ENCODE assay signal across 18 cellular contexts in genomic region chr11:9827700-9828099, GRCh38.
DNase-seq lines count a peak whose midpoint lies in the region; ATAC-seq, FAIRE-seq and TF ChIP-seq lines count a peak whose summit lies in the region.
"Had no signal": no experiment of that assay in that cellular context is flagged by ENCODE, and none has a peak within 500 bp of the region (broad histone marks: within the 10 kb centered on the region; RNA-seq: fewer than 3 reads in every experiment).

No MANE protein-coding gene starts in this region.

- ATAC-seq in HepG2 (no peak), right lobe of liver (no peak), Panc1 (no peak), K562 (no peak), HG03521 (IDR thresholded peaks at IDR 0.05; ENCODE audit: unreplicated experiment) (no peak)

- H3K4me1 Mint-ChIP-seq in osteocyte (ENCODE audit: unreplicated experiment): peaks cover 35% of the 10 kb centered on the region
- H3K4me1 Mint-ChIP-seq: B cell had no signal

- H4K20me1 ChIP-seq in HepG2 (ENCODE audit: insufficient read depth, low read length) (no peaks in the 10 kb centered on the region), K562 (replicated peaks; ENCODE audit: control insufficient read depth, insufficient read depth, low read length) (no peaks in the 10 kb centered on the region)

- H3K27ac ChIP-seq in HepG2 (ENCODE audit: extremely low read length, insufficient read depth, low read length): no peak overlapping the region
- no peak overlapping the region for H3K27ac ChIP-seq in right lobe of liver
- H3K27ac ChIP-seq in Panc1 (ENCODE audit: low read length): peak overlapping the region; percentile 79
- no peak overlapping the region for H3K27ac ChIP-seq in K562 (ENCODE audit: extremely low read depth, low read depth, low read length)

- in situ Hi-C loops in HepG2 (cut with HindIII; ENCODE audit: extremely low pct_ligation_motif_present, low pct_unique_long_range_greater_than_20kb): no loop called here
- in situ Hi-C loops in Panc1 (cut with HindIII; ENCODE audit: low pct_unique_long_range_greater_than_20kb, low sequenced_read_pairs): no loop called here
- in situ Hi-C loops in K562 (cut with MboI): no loop called here

- TF ChIP-seq CTCF in HepG2 (CRISPR knock-in tag; IDR thresholded peaks at IDR 0.05): no peak
- no peak for TF ChIP-seq CTCF in right lobe of liver (IDR thresholded peaks at IDR 0.05)
- TF ChIP-seq CTCF in Panc1 (IDR thresholded peaks at IDR 0.05): no peak
- no peak for TF ChIP-seq CTCF in K562 (IDR thresholded peaks at IDR 0.05 in 2 of 3, conservative IDR thresholded peaks at IDR 0.05 in 1 of 3; ENCODE audit: insufficient read depth in 2 of 3, low read depth in 1 of 3, low read length in 3 of 3)
- no peak for TF ChIP-seq CTCF in osteocyte (IDR thresholded peaks at IDR 0.05)

- TF ChIP-seq EP300 in HepG2 (IDR thresholded peaks at IDR 0.05; ENCODE audit: low read depth in 2 of 2, low read length in 2 of 2): no peak
- no peak for TF ChIP-seq EP300 in HepG2 (CRISPR knock-in tag; IDR thresholded peaks at IDR 0.05; ENCODE audit: borderline replicate concordance)
- no peak for TF ChIP-seq EP300 in K562 (IDR thresholded peaks at IDR 0.05; ENCODE audit: low read length)

- H3K4me1 ChIP-seq in HepG2 (ENCODE audit: insufficient read depth, low read length): peaks cover 9% of the 10 kb centered on the region
- no peaks in the 10 kb centered on the region for H3K4me1 ChIP-seq in right lobe of liver
- H3K4me1 ChIP-seq in Panc1 (ENCODE audit: control insufficient read depth, insufficient read depth, low read length): peaks cover 27% of the 10 kb centered on the region
- no peaks in the 10 kb centered on the region for H3K4me1 ChIP-seq in K562 (replicated peaks in 1 of 2; ENCODE audit: control insufficient read depth in 2 of 2, insufficient read depth in 2 of 2, low read length in 2 of 2)

- no peaks in the 10 kb centered on the region for H3K9me1 ChIP-seq in K562 (ENCODE audit: control insufficient read depth, insufficient read depth, low read length)

- H3K9me3 Mint-ChIP-seq in osteocyte (ENCODE audit: unreplicated experiment): no peaks in the 10 kb centered on the region
- H3K9me3 Mint-ChIP-seq: CD4-positive, alpha-beta T cell had no signal

- H3K9me3 ChIP-seq in HepG2 (ENCODE audit: low read length) (no peaks in the 10 kb centered on the region), right lobe of liver (no peaks in the 10 kb centered on the region), Panc1 (ENCODE audit: control insufficient read depth, insufficient read depth, low read depth, low read length) (no peaks in the 10 kb centered on the region), K562 (replicated peaks; ENCODE audit: control insufficient read depth, insufficient read depth, low read depth, low read length) (no peaks in the 10 kb centered on the region)
- H3K9me3 ChIP-seq: HAP-1 had no signal

- no peak overlapping the region for H2AFZ ChIP-seq in HepG2 (ENCODE audit: low read length)
- no peak overlapping the region for H2AFZ ChIP-seq in K562 (ENCODE audit: low read depth, low read length)

- TF ChIP-seq POLR2A in HepG2 (IDR thresholded peaks at IDR 0.05; ENCODE audit: insufficient read depth in 1 of 2, low read depth in 2 of 2, low read length in 2 of 2) (no peak), right lobe of liver (IDR thresholded peaks at IDR 0.05) (no peak), K562 (conservative IDR thresholded peaks at IDR 0.05) (no peak), H54 (IDR thresholded peaks at IDR 0.05; ENCODE audit: low read depth, low read length) (no peak)

- POLR2A ChIA-PET in HepG2 (lab: Yijun Ruan, JAX) (no interaction called here), Panc1 (lab: Charles Lee) (interaction anchor here (0.6 to 0.7 kb wide), 2 partner anchors 14 to 215 kb away, joined by 3 to 4 read pairs; no protein-coding TSS in a partner anchor), K562 (lab: Yijun Ruan, JAX) (interaction anchor here (1.9 kb wide), 1 partner anchor 16 kb away, joined by 6 read pairs; no protein-coding TSS in a partner anchor)

- H3K36me3 ChIP-seq in HepG2 (replicated peaks in 1 of 2; ENCODE audit: control insufficient read depth in 1 of 2, insufficient read depth in 2 of 2, low read length in 2 of 2): no peaks in the 10 kb centered on the region
- H3K36me3 ChIP-seq in right lobe of liver: no peaks in the 10 kb centered on the region
- no peaks in the 10 kb centered on the region for H3K36me3 ChIP-seq in Panc1 (ENCODE audit: control insufficient read depth, insufficient read depth, low read length)
- no peaks in the 10 kb centered on the region for H3K36me3 ChIP-seq in K562 (ENCODE audit: control insufficient read depth, insufficient read depth, low read length)
- H3K36me3 ChIP-seq: HAP-1 had no signal

- H3K9ac ChIP-seq in HepG2 (ENCODE audit: insufficient read depth, low read depth, low read length): no peak overlapping the region
- no peak overlapping the region for H3K9ac ChIP-seq in K562 (ENCODE audit: insufficient read depth in 1 of 2, low read depth in 2 of 2, low read length in 2 of 2)

- BruUV-seq in HepG2 (replicated peaks; lab: Mats Ljungman, UMichigan) (no TSS peak), Panc1 (replicated peaks; lab: Mats Ljungman, UMichigan) (no TSS peak), K562 (replicated peaks; lab: Mats Ljungman, UMichigan) (no TSS peak)

- H3K79me2 ChIP-seq in HepG2 (ENCODE audit: insufficient read depth, low read length) (no peaks in the 10 kb centered on the region), K562 (ENCODE audit: control insufficient read depth, insufficient read depth, low read length) (no peaks in the 10 kb centered on the region)

- no peak overlapping the region for H3K4me3 Mint-ChIP-seq in osteocyte (ENCODE audit: unreplicated experiment)
- H3K4me3 Mint-ChIP-seq: B cell; CD4-positive, alpha-beta T cell had no signal

- H3K27me3 Mint-ChIP-seq in osteocyte (ENCODE audit: unreplicated experiment): no peaks in the 10 kb centered on the region
- H3K27me3 Mint-ChIP-seq: B cell; CD4-positive, alpha-beta T cell had no signal

- TF ChIP-seq RAD21 in HepG2 (CRISPR knock-in tag; IDR thresholded peaks at IDR 0.05): no peak
- no peak for TF ChIP-seq RAD21 in K562 (CRISPR knock-in tag; conservative IDR thresholded peaks at IDR 0.05 in 1 of 2, IDR thresholded peaks at IDR 0.05 in 1 of 2)

- peaks cover 39% of the 10 kb centered on the region for H3K36me3 Mint-ChIP-seq in osteocyte (ENCODE audit: unreplicated experiment)

- intact Hi-C loops in HepG2 (cut with micrococcal nuclease; ENCODE audit: unreplicated experiment) (no loop called here), right lobe of liver (cut with DNase I) (no loop called here), Panc1 (cut with micrococcal nuclease; ENCODE audit: unreplicated experiment) (loop anchor here (10.0 kb wide), 1 partner anchor 477 kb away; the partner anchor contains the start of gene ADM), K562 (cut with micrococcal nuclease) (no loop called here)

- no peak overlapping the region for H3K4me2 ChIP-seq in HepG2 (ENCODE audit: low read depth, low read length)
- H3K4me2 ChIP-seq in K562 (ENCODE audit: insufficient read depth, low read length): no peak overlapping the region

- peak overlapping the region; percentile 8 for H3K27ac Mint-ChIP-seq in osteocyte (ENCODE audit: unreplicated experiment)
- H3K27ac Mint-ChIP-seq: B cell; CD4-positive, alpha-beta T cell had no signal

- no peak for FAIRE-seq in HepG2 (lab: Jason Lieb, UNC)
- no peak for FAIRE-seq in K562 (lab: Jason Lieb, UNC)
- no peak for FAIRE-seq in H54 (lab: Jason Lieb, UNC)
- FAIRE-seq: GM12891 had no signal

- no peak overlapping the region for H3K4me3 ChIP-seq in HepG2 (replicated peaks in 1 of 3; ENCODE audit: insufficient read depth in 1 of 3, low read depth in 2 of 3, low read length in 3 of 3)
- H3K4me3 ChIP-seq in right lobe of liver: no peak overlapping the region
- no peak overlapping the region for H3K4me3 ChIP-seq in Panc1 (ENCODE audit: low read depth in 2 of 2, low read length in 2 of 2)
- no peak overlapping the region for H3K4me3 ChIP-seq in K562
- H3K4me3 ChIP-seq: HAP-1 had no signal

- CTCF ChIA-PET in HepG2 (lab: Yijun Ruan, JAX; ENCODE audit: low intra/inter-chr PET ratio, low total read pairs): no interaction called here
- CTCF ChIA-PET in Panc1 (lab: Charles Lee): interaction anchor here (0.5 to 0.6 kb wide), 2 partner anchors 54 to 68 kb away, joined by 3 to 5 read pairs; no protein-coding TSS in a partner anchor
- CTCF ChIA-PET in K562 (lab: Yijun Ruan, JAX; ENCODE audit: low intra/inter-chr PET ratio): no interaction called here

- DNase-seq in HepG2 (ENCODE audit: low spot score) (no peak), right lobe of liver (no peak), Panc1 (ENCODE audit: low read depth, low spot score) (no peak), K562 (ENCODE audit: extremely low read depth in 1 of 4, low spot score in 3 of 4) (no peak), osteocyte (ENCODE audit: extremely low spot score, unreplicated experiment) (no peak), H54 (ENCODE audit: insufficient read length, low spot score) (no peak), NCI-H748 treated with DMSO at 0.1 percent for 48 hours (lab: John Stamatoyannopoulos, UW) (no peak)
- DNase-seq: 8988T; ACHN; C1 segment of cervical spinal cord; Calu3; CD4-positive, alpha-beta T cell; DMS 273 treated with DMSO at 0.1 percent for 48 hours; GOT3 had no signal

- WGBS in HepG2 (ENCODE audit: low lambda C conversion rate): 95% methylated on average over 1 of the region's 1 CpG
- 44% methylated on average over 1 of the region's 1 CpG for WGBS in right lobe of liver (ENCODE audit: insufficient coverage, low coverage, low lambda C conversion rate, missing lambda C conversion rate)
- 0% methylated on average over 1 of the region's 1 CpG for WGBS in K562 (ENCODE audit: insufficient coverage, low coverage, missing lambda C conversion rate)

- H3K27me3 ChIP-seq in HepG2 (ENCODE audit: control insufficient read depth in 1 of 2, insufficient read depth in 2 of 2, low read length in 2 of 2): no peaks in the 10 kb centered on the region
- H3K27me3 ChIP-seq in right lobe of liver: no peaks in the 10 kb centered on the region
- no peaks in the 10 kb centered on the region for H3K27me3 ChIP-seq in Panc1 (ENCODE audit: control insufficient read depth, insufficient read depth, low read length)
- H3K27me3 ChIP-seq in K562 (ENCODE audit: control insufficient read depth in 2 of 2, insufficient read depth in 2 of 2, low read length in 2 of 2): no peaks in the 10 kb centered on the region; a peak in 1 of 5 replicates

Comparison
In these comparisons a context has a peak if more than half of its experiments do, and no peak if none do; other contexts are left out.
1. Of the 241 proteins assayed by ChIP-seq in both HepG2 and K562: peak only in HepG2: MAFK; only in K562: none; in both: MAFF; in neither: 238; mixed calls (peak in some experiments, not most) for 1.